29 cellular contexts compared by ENCODE assay signal in the genomic region with DNA sequence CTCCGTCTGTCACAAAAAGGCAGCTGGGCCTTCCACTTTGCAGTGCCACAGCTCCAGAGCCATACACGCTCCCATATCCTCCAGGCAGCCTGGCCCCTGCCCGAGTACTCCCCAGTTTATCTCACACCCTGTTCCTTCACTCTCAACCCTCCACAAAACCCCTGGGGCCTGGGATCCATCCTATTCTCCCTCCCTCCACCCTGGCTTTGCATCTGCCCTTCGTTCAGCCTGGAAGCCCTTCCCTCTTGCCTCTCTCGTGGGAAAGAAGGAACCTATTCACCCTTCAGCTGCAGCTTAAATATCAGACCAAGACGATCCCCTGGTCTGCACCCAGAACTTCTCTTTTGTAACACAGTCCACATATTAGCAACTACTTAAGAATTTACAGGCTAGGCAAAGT. TPM values are rescaled to one million over a fixed set of nuclear protein-coding genes. Genes with fewer than 3 reads are reported as not detected.
DNase-seq lines count a peak whose midpoint lies in the region; TF ChIP-seq lines count a peak whose summit lies in the region.
"Had no signal": no experiment of that assay in that cellular context is flagged by ENCODE, and none has a peak within 500 bp of the region (broad histone marks: within the 10 kb centered on the region; RNA-seq: fewer than 3 reads in every experiment).

No MANE protein-coding gene starts in this region.

- peak overlapping the region; percentile 14 for H3K27ac Mint-ChIP-seq in neural crest cell (ENCODE audit: unreplicated experiment)
- H3K27ac Mint-ChIP-seq: activated naive CD8-positive, alpha-beta T cell treated with anti-CD3 and anti-CD28 coated beads, Interleukin-2, amount 10 ng/mL, durations not matched to agents 7 days and 5 days; CD8-positive, alpha-beta memory T cell; nephron; stimulated activated naive CD8-positive, alpha-beta T cell treated with anti-CD3 and anti-CD28 coated beads, Interleukin-15, Interleukin-2, amounts not matched to agents 100 ng/mL and 50 ng/mL, for 24 hours; T-helper 1 cell treated with Interleukin-12 subunit alpha and Interleukin-12 subunit beta and Interleukin-4 antibody, amounts not matched to agents 30 μg/mL and 1 μg/mL, for 36 hours had no signal

- peaks cover 48% of the 10 kb centered on the region for H3K4me1 ChIP-seq in OCI-LY7 (ENCODE audit: insufficient read depth, low read length, poor library complexity, severe bottlenecking)
- no peaks in the 10 kb centered on the region for H3K4me1 ChIP-seq in sigmoid colon
- H3K4me1 ChIP-seq: HAP-1, thyroid gland had no signal

- H3K9me2 ChIP-seq in OCI-LY7 (ENCODE audit: insufficient read depth, low read length): no peaks in the 10 kb centered on the region

- no peaks in the 10 kb centered on the region for H3K4me1 Mint-ChIP-seq in neural crest cell
- H3K4me1 Mint-ChIP-seq: CD8-positive, alpha-beta memory T cell; nephron had no signal

- 54 to 73% methylated on average over 6 of the region's 6 CpGs for WGBS in sigmoid colon, 2 donors

- H3K36me3 ChIP-seq in OCI-LY7 (ENCODE audit: insufficient read depth, low read length) (no peaks in the 10 kb centered on the region), sigmoid colon (no peaks in the 10 kb centered on the region)
- H3K36me3 ChIP-seq: HAP-1, thyroid gland had no signal

- no peaks in the 10 kb centered on the region for H3K79me2 ChIP-seq in OCI-LY7 (ENCODE audit: insufficient read depth, low read depth, low read length)
- H3K79me2 ChIP-seq: hepatocyte had no signal

- H3K27me3 ChIP-seq in sigmoid colon: peaks cover 0 to 28% (median 0%) of the 10 kb centered on the region in 3 donors
- H3K27me3 ChIP-seq: thyroid gland had no signal

- no TSS peak for BruUV-seq in OCI-LY7 (replicated peaks; lab: Mats Ljungman, UMichigan)

- H3K27ac ChIP-seq in OCI-LY7 (ENCODE audit: low read depth, low read length, poor library complexity, severe bottlenecking) (no peak overlapping the region), sigmoid colon (no peak overlapping the region)
- H3K27ac ChIP-seq: hepatocyte, thyroid gland had no signal

- H3K4me2 ChIP-seq in OCI-LY7 (ENCODE audit: low read length): peak overlapping the region; percentile 15; the same call in 1 of the 2 replicates
- H3K4me2 ChIP-seq: hepatocyte, smooth muscle cell had no signal

- H3K4me3 Mint-ChIP-seq in neural crest cell: no peak overlapping the region
- H3K4me3 Mint-ChIP-seq: activated naive CD8-positive, alpha-beta T cell treated with anti-CD3 and anti-CD28 coated beads, Interleukin-2, amount 10 ng/mL, durations not matched to agents 7 days and 5 days; nephron; stimulated activated naive CD8-positive, alpha-beta T cell treated with anti-CD3 and anti-CD28 coated beads, Interleukin-15, Interleukin-2, amounts not matched to agents 100 ng/mL and 50 ng/mL, for 24 hours; T-helper 1 cell treated with Interleukin-12 subunit alpha and Interleukin-12 subunit beta and Interleukin-4 antibody, amounts not matched to agents 30 μg/mL and 1 μg/mL, for 36 hours had no signal

- TF ChIP-seq CTCF in OCI-LY7 (conservative IDR thresholded peaks at IDR 0.05; ENCODE audit: low read length) (no peak), fibroblast of mammary gland (conservative IDR thresholded peaks at IDR 0.05; ENCODE audit: control insufficient read depth, insufficient read depth, low read depth, low read length) (no peak), neural crest cell (conservative IDR thresholded peaks at IDR 0.05) (no peak), sigmoid colon (IDR thresholded peaks at IDR 0.05) (no peak)

- H3K9me3 Mint-ChIP-seq in neural crest cell: peaks cover 5% of the 10 kb centered on the region
- H3K9me3 Mint-ChIP-seq: stimulated activated naive CD8-positive, alpha-beta T cell treated with anti-CD3 and anti-CD28 coated beads, Interleukin-15, Interleukin-2, amounts not matched to agents 100 ng/mL and 50 ng/mL, for 24 hours had no signal

- TF ChIP-seq POLR2A in sigmoid colon (IDR thresholded peaks at IDR 0.05): no peak

- no peak overlapping the region for H3K4me3 ChIP-seq in OCI-LY7 (ENCODE audit: low read depth, low read length, poor library complexity, severe bottlenecking)
- no peak overlapping the region for H3K4me3 ChIP-seq in fibroblast of mammary gland (ENCODE audit: control insufficient read depth, low read depth, low read length)
- H3K4me3 ChIP-seq in sigmoid colon: no peak overlapping the region
- H3K4me3 ChIP-seq: GM12878, HAP-1, hepatocyte, smooth muscle cell, thyroid gland had no signal

- intact Hi-C loops in OCI-LY7 (cut with micrococcal nuclease; ENCODE audit: unreplicated experiment): no loop called here
- intact Hi-C loops in sigmoid colon (cut with DNase I): no loop called here

- H4K20me1 ChIP-seq in OCI-LY7 (ENCODE audit: insufficient read depth, low read length): no peaks in the 10 kb centered on the region

- TF ChIP-seq EP300 in sigmoid colon (IDR thresholded peaks at IDR 0.05): no peak

- H3K9me3 ChIP-seq in OCI-LY7 (ENCODE audit: low read length) (peaks cover 18% of the 10 kb centered on the region), sigmoid colon (peaks cover 0 to under 1% (median under 1%) of the 10 kb centered on the region in 4 donors)
- H3K9me3 ChIP-seq: HAP-1 had no signal

- DNase-seq in EL (peak; percentile 7), OCI-LY7 (ENCODE audit: low spot score) (no peak), fibroblast of mammary gland (ENCODE audit: low read depth) (peak; percentile 43), neural crest cell (ENCODE audit: low read depth, low spot score) (no peak), NCI-H2196 treated with DMSO at 0.1 percent for 48 hours (lab: John Stamatoyannopoulos, UW; ENCODE audit: unreplicated experiment) (no peak), sigmoid colon (no peak), GM19238 (ENCODE audit: insufficient read length, low spot score) (no peak)
- DNase-seq in stimulated activated CD4-positive, alpha-beta T cell treated with anti-CD3 and anti-CD28 coated beads, Interleukin-4, amount 100 ng/mL, for 24 hours: no peak
- DNase-seq: ACHN; activated CD4-positive, CD25-positive, alpha-beta regulatory T cell; activated gamma-delta T cell treated with Interleukin-2 at 50 U/mL for 16 hours; activated naive CD8-positive, alpha-beta T cell treated with anti-CD3 and anti-CD28 coated beads, Interleukin-2, amount 10 ng/mL, durations not matched to agents 7 days and 5 days; activated T-cell treated with anti-CD3 and anti-CD28 coated beads, Interleukin-2, amount 50 U/mL, for 48 hours; CD8-positive, alpha-beta memory T cell; foreskin melanocyte; Karpas-422; NCI-H1417 treated with DMSO at 0.1 percent for 48 hours; NCI-H2029 treated with DMSO at 0.1 percent for 48 hours; NCI-H2227 treated with DMSO at 0.1 percent for 48 hours; NCI-H526; PC-3; thyroid gland had no signal

- H3K27me3 Mint-ChIP-seq in neural crest cell (ENCODE audit: low read depth): peaks cover 24% of the 10 kb centered on the region

- no peaks in the 10 kb centered on the region for H3K36me3 Mint-ChIP-seq in neural crest cell (ENCODE audit: low read depth)
- H3K36me3 Mint-ChIP-seq: activated naive CD8-positive, alpha-beta T cell treated with anti-CD3 and anti-CD28 coated beads, Interleukin-2, amount 10 ng/mL, durations not matched to agents 7 days and 5 days; CD8-positive, alpha-beta memory T cell had no signal

- peak overlapping the region; percentile 60; the same call in 1 of the 2 replicates for H2AFZ ChIP-seq in OCI-LY7 (ENCODE audit: low read length)
- H2AFZ ChIP-seq: hepatocyte had no signal

- POLR2A ChIA-PET in OCI-LY7 (lab: Charles Lee): interaction anchor here (0.7 to 0.8 kb wide), 2 partner anchors 51 to 67 kb away, joined by 3 to 4 read pairs; no protein-coding TSS in a partner anchor

- CTCF ChIA-PET in OCI-LY7 (lab: Charles Lee; ENCODE audit: unreplicated experiment): interaction anchor here (0.8 kb wide), 1 partner anchor 67 kb away, joined by 7 read pairs; no protein-coding TSS in a partner anchor

RNA-seq across cellular contexts. Expression of a gene that starts 56.7 kb away (rescaled TPM):
- not detected in 2 replicates for total RNA-seq in OCI-LY7 (2014; rRNA removed; shearing (Covaris generic))
- not detected in 2 replicates for total RNA-seq in OCI-LY7 (2022)
- total RNA-seq in neural crest cell: 31.4 and 34.7 TPM in 2 replicates
- 10 to 100 TPM; 18.3 to 31.9 (median 28.0) TPM for total RNA-seq in sigmoid colon
- polyA plus RNA-seq in sigmoid colon: 100 to 1,000 TPM in 2 of 3 donors, 10 to 100 TPM in 1; 43.9 to 247 (median 231) TPM
- polyA plus RNA-seq: GM12878 had no signal

Comparison
In these comparisons a context has a peak if more than half of its experiments do, and no peak if none do; other contexts are left out.
1. DNase-seq: peak in EL (single experiment) and fibroblast of mammary gland (single experiment); none in OCI-LY7 (single experiment), neural crest cell (single experiment), stimulated activated CD4-positive, alpha-beta T cell treated with anti-CD3 and anti-CD28 coated beads, Interleukin-4, amount 100 ng/mL, for 24 hours (single experiment), NCI-H2196 treated with DMSO at 0.1 percent for 48 hours (single experiment), sigmoid colon (single experiment) and GM19238 (single experiment).
2. RNA of a gene that starts 56.7 kb away (total RNA-seq): 31.4 to 34.7 TPM in neural crest cell and 18.3 to 31.9 TPM in sigmoid colon; not detected in OCI-LY7; every median in the first group is over 10 times any median in the second.